ENCODE assay signal across 25 cellular contexts in the genomic region with DNA sequence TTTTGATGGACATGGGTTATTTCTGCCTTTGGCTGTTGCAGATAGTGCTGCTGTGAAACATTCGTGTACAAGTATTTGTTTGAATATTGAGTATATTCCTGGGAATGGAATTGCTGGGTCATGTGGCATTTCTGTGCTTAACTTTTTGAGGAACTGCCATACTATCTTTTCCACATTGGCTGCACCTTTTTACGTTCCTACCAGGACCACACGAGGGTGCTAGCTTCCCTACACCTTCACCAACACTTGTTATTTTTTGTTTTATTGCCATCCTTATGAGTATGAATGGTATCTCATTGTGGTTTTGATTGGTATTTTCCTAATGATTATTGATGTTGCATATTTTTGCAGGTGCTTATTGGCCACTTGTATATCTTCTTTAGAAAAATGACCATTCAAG. TPM values are rescaled to one million over a fixed set of nuclear protein-coding genes. Genes with fewer than 3 reads are reported as not detected.
DNase-seq lines count a peak whose midpoint lies in the region; ATAC-seq and TF ChIP-seq lines count a peak whose summit lies in the region.
"Had no signal": no experiment of that assay in that cellular context is flagged by ENCODE, and none has a peak within 500 bp of the region (broad histone marks: within the 10 kb centered on the region; RNA-seq: fewer than 3 reads in every experiment).

No MANE protein-coding gene starts in this region.

- H3K36me3 Mint-ChIP-seq in naive thymus-derived CD4-positive, alpha-beta T cell, result peaks cover 8 to 42% (median 12%) of the 10 kb centered on the region in 5 donors

- H3K36me3 ChIP-seq in DND-41 (ENCODE audit: insufficient read depth, low read length), result peaks cover 84% of the 10 kb centered on the region
- H3K36me3 ChIP-seq in naive thymus-derived CD4-positive, alpha-beta T cell (ENCODE audit: control insufficient read depth in 2 of 3, insufficient read depth in 3 of 3, low read length in 3 of 3), result peaks cover 0 to 42% (median 3%) of the 10 kb centered on the region in 3 experiments

- no peaks in the 10 kb centered on the region for H3K79me2 ChIP-seq in DND-41 (ENCODE audit: insufficient read depth, low read length)

- peaks cover 12 to 28% (median 23%) of the 10 kb centered on the region in 7 donors for H3K4me1 Mint-ChIP-seq in naive thymus-derived CD4-positive, alpha-beta T cell

- H4K20me1 ChIP-seq in DND-41 (ENCODE audit: insufficient read depth, low read length), result peaks cover 14% of the 10 kb centered on the region; the same call in 1 of the 2 replicates

- in situ Hi-C loops in KBM-7 (cut with MboI; ENCODE audit: low pct_unique_long_range_greater_than_20kb, low sequenced_read_pairs), result no loop called here

- H2AFZ ChIP-seq in DND-41 (ENCODE audit: low read depth, low read length), result no peak overlapping the region
- H2AFZ ChIP-seq: PC-9 had no signal

- intact Hi-C loops in naive thymus-derived CD4-positive, alpha-beta T cell (cut with micrococcal nuclease), result loop anchor here in 1 of 2 donors (5.0 kb wide), 1 partner anchor 42 kb away; no protein-coding TSS in a partner anchor

- no peak overlapping the region for H3K9ac ChIP-seq in DND-41 (ENCODE audit: low read depth, low read length)

- H3K4me3 ChIP-seq in DND-41 (ENCODE audit: low read depth in 1 of 2, low read length in 2 of 2), result no peak overlapping the region
- H3K4me3 ChIP-seq in naive thymus-derived CD4-positive, alpha-beta T cell (ENCODE audit: low read length), result no peak overlapping the region
- H3K4me3 ChIP-seq: coronary artery, PC-9, sigmoid colon, SJSA1, thoracic aorta had no signal

- no peaks in the 10 kb centered on the region for H3K9me3 Mint-ChIP-seq in naive thymus-derived CD4-positive, alpha-beta T cell
- H3K9me3 Mint-ChIP-seq: activated naive CD4-positive, alpha-beta T cell treated with anti-CD3 and anti-CD28 coated beads, Interleukin-2, amount 50 U/mL, for 72 hours; activated T-cell treated with anti-CD3 and anti-CD28 coated beads, Interleukin-2, amount 50 U/mL, for 72 hours; CD8-positive, alpha-beta memory T cell; naive B cell; stimulated activated naive B cell treated with anti-CD40 and anti-IgM and Interleukin-4, amounts not matched to agents 10 μg/mL and 1 μg/mL and 100 μg/mL, for 72 hours had no signal

- no peaks in the 10 kb centered on the region for H3K4me1 ChIP-seq in DND-41 (ENCODE audit: insufficient read depth, low read length)
- H3K4me1 ChIP-seq in naive thymus-derived CD4-positive, alpha-beta T cell (ENCODE audit: control insufficient read depth in 2 of 2, insufficient read depth in 2 of 2, low read length in 2 of 2), result peaks cover 0 to 8% of the 10 kb centered on the region in 2 donors

- TF ChIP-seq CTCF in DND-41 (IDR thresholded peaks at IDR 0.05; ENCODE audit: borderline replicate concordance, extremely low read depth, low read length, poor library complexity, severe bottlenecking) (peak; percentile 37), VCaP (conservative IDR thresholded peaks at IDR 0.05) (no peak)

- H3K27ac ChIP-seq in DND-41 (ENCODE audit: low read length) (no peak overlapping the region), VCaP (peak overlapping the region; percentile 86)
- no peak overlapping the region for H3K27ac ChIP-seq in naive thymus-derived CD4-positive, alpha-beta T cell (ENCODE audit: low read depth, low read length)
- H3K27ac ChIP-seq: coronary artery, PC-9, sigmoid colon, SJSA1, thoracic aorta had no signal

- no peaks in the 10 kb centered on the region for H3K27me3 ChIP-seq in DND-41 (ENCODE audit: insufficient read depth, low read length, poor library complexity)
- no peaks in the 10 kb centered on the region for H3K27me3 ChIP-seq in naive thymus-derived CD4-positive, alpha-beta T cell (ENCODE audit: control insufficient read depth in 2 of 2, insufficient read depth in 2 of 2, low read length in 2 of 2)
- H3K27me3 ChIP-seq: sigmoid colon, SJSA1 had no signal

- DNase-seq in DND-41, result no peak
- peak; percentile 61 for DNase-seq in KBM-7
- no peak for DNase-seq in naive thymus-derived CD4-positive, alpha-beta T cell
- DNase-seq in activated CD4-positive, CD25-positive, alpha-beta regulatory T cell (lab: John Stamatoyannopoulos, UW), result no peak
- DNase-seq: activated CD4-positive, CD25-positive, alpha-beta regulatory T cell treated with anti-CD3 and anti-CD28 coated beads, Interleukin-2, amount 50 U/mL, for 72 hours; activated CD8-positive, alpha-beta memory T cell treated with anti-CD3 and anti-CD28 coated beads for 24 hours; activated T-cell treated with anti-CD3 and anti-CD28 coated beads, Interleukin-2, amount 50 U/mL, for 72 hours; CD8-positive, alpha-beta memory T cell; DMS79; H7; head of caudate nucleus; left colon; mesenchymal stem cell; naive B cell; PC-9; sigmoid colon; stimulated activated naive B cell treated with anti-CD40 and anti-IgM and Interleukin-4, amounts not matched to agents 10 μg/mL and 1 μg/mL and 100 μg/mL, for 72 hours; T1000 had no signal

- peak overlapping the region in 6 of 9 donors; percentile 9 to 52 (median 34) for H3K27ac Mint-ChIP-seq in naive thymus-derived CD4-positive, alpha-beta T cell
- H3K27ac Mint-ChIP-seq: activated T-cell treated with anti-CD3 and anti-CD28 coated beads, Interleukin-2, amount 50 U/mL, for 72 hours; stimulated activated naive B cell treated with anti-CD40 and anti-IgM and Interleukin-4, amounts not matched to agents 10 μg/mL and 1 μg/mL and 100 μg/mL, for 72 hours had no signal

- H3K27me3 Mint-ChIP-seq in naive thymus-derived CD4-positive, alpha-beta T cell, result no peaks in the 10 kb centered on the region
- H3K27me3 Mint-ChIP-seq: CD8-positive, alpha-beta memory T cell; naive B cell; stimulated activated naive B cell treated with anti-CD40 and anti-IgM and Interleukin-4, amounts not matched to agents 10 μg/mL and 1 μg/mL and 100 μg/mL, for 72 hours had no signal

- ATAC-seq in DND-41 (ENCODE audit: insufficient read depth, low read depth), result no peak
- ATAC-seq in naive thymus-derived CD4-positive, alpha-beta T cell, result peak; percentile 8
- ATAC-seq in HG03159 (IDR thresholded peaks at IDR 0.05; ENCODE audit: unreplicated experiment), result no peak
- no peak for ATAC-seq in HG03432 (IDR thresholded peaks at IDR 0.05; ENCODE audit: unreplicated experiment)
- ATAC-seq: activated naive CD4-positive, alpha-beta T cell treated with anti-CD3 and anti-CD28 coated beads, Interleukin-2, amount 50 U/mL, for 72 hours; activated T-cell treated with anti-CD3 and anti-CD28 coated beads, Interleukin-2, amount 50 U/mL, for 72 hours; left colon; stimulated activated naive B cell treated with anti-CD40 and anti-IgM and Interleukin-4, amounts not matched to agents 10 μg/mL and 1 μg/mL and 100 μg/mL, for 72 hours had no signal

- H3K4me3 Mint-ChIP-seq in naive thymus-derived CD4-positive, alpha-beta T cell, result no peak overlapping the region
- H3K4me3 Mint-ChIP-seq: activated T-cell treated with anti-CD3 and anti-CD28 coated beads, Interleukin-2, amount 50 U/mL, for 72 hours; CD8-positive, alpha-beta memory T cell; naive B cell; stimulated activated naive B cell treated with anti-CD40 and anti-IgM and Interleukin-4, amounts not matched to agents 10 μg/mL and 1 μg/mL and 100 μg/mL, for 72 hours had no signal

- POLR2A ChIA-PET in naive thymus-derived CD4-positive, alpha-beta T cell (lab: Charles Lee), result interaction anchor here (0.6 to 0.7 kb wide), 2 partner anchors 9 to 117 kb away, joined by 3 read pairs; no protein-coding TSS in a partner anchor

- no peak overlapping the region for H3K4me2 ChIP-seq in DND-41 (ENCODE audit: insufficient read depth, low read length)
- H3K4me2 ChIP-seq: PC-9 had no signal

- H3K9me3 ChIP-seq in DND-41 (ENCODE audit: insufficient read depth, low read length, severe bottlenecking), result no peaks in the 10 kb centered on the region
- no peaks in the 10 kb centered on the region for H3K9me3 ChIP-seq in naive thymus-derived CD4-positive, alpha-beta T cell (ENCODE audit: control insufficient read depth in 2 of 3, low read length in 3 of 3)
- H3K9me3 ChIP-seq: sigmoid colon, SJSA1, thoracic aorta had no signal

- CTCF ChIA-PET in naive thymus-derived CD4-positive, alpha-beta T cell (lab: Charles Lee), result interaction anchor here (1.2 kb wide), 1 partner anchor 99 kb away, joined by 5 read pairs; no protein-coding TSS in a partner anchor

RNA-seq across cellular contexts. Expression of gene PLCG1, which starts 47.8 kb away (rescaled TPM):
- total RNA-seq in naive thymus-derived CD4-positive, alpha-beta T cell, result 100 to 1,000 TPM; 343 to 559 (median 418) TPM
- 100 to 1,000 TPM in 1 of 2 donors, 10 to 100 TPM in 1; 36.9 to 105 TPM for polyA plus RNA-seq in naive thymus-derived CD4-positive, alpha-beta T cell
